Comparison of ENCODE assay signal across 8 cellular contexts in genomic region chr9:137253717-137254623, GRCh38. TPM values are rescaled to one million over a fixed set of nuclear protein-coding genes. Genes with fewer than 3 reads are reported as not detected.
DNase-seq lines count a peak whose midpoint lies in the region; ATAC-seq, FAIRE-seq and TF ChIP-seq lines count a peak whose summit lies in the region.
"Had no signal": no experiment of that assay in that cellular context is flagged by ENCODE, and none has a peak within 500 bp of the region (broad histone marks: within the 10 kb centered on the region; RNA-seq: fewer than 3 reads in every experiment).

No MANE protein-coding gene starts in this region.

- no peak for TF ChIP-seq CTCF in HFFc6 (IDR thresholded peaks at IDR 0.05)

- no peaks in the 10 kb centered on the region; the same call in 1 of the 2 replicates for H3K27me3 Mint-ChIP-seq in HFFc6 (ENCODE audit: insufficient read depth)
- peaks cover 3% of the 10 kb centered on the region for H3K27me3 Mint-ChIP-seq in activated CD4-positive, alpha-beta memory T cell treated with anti-CD3 and anti-CD28 coated beads, Interleukin-2, amount 10 ng/mL, durations not matched to agents 7 days and 5 days
- no peaks in the 10 kb centered on the region for H3K27me3 Mint-ChIP-seq in stimulated activated naive B cell treated with anti-CD40 and anti-IgM and Interleukin-4, amounts not matched to agents 10 μg/mL and 1 μg/mL and 100 μg/mL, for 72 hours

- CTCF ChIA-PET in activated CD4-positive, alpha-beta memory T cell treated with anti-CD3 and anti-CD28 coated beads, Interleukin-2, amount 10 ng/mL, durations not matched to agents 7 days and 5 days (lab: Charles Lee): interaction anchor here (0.7 to 2.6 kb wide), 6 partner anchors 11 to 219 kb away, joined by 3 to 12 read pairs (median 6); partner anchors contain the start of gene TUBB4B

- DNase-seq in HFFc6 (no peak), cerebellum (ENCODE audit: low spot score) (no peak), SIG-M5 treated with dmso at 0.1 percent for 504 hours (lab: John Stamatoyannopoulos, UW; ENCODE audit: unreplicated experiment) (no peak), GM12891 (ENCODE audit: insufficient read length, low spot score) (no peak)
- no peak for DNase-seq in activated CD4-positive, alpha-beta memory T cell treated with anti-CD3 and anti-CD28 coated beads, Interleukin-2, amount 10 ng/mL, durations not matched to agents 7 days and 5 days
- DNase-seq in stimulated activated naive B cell treated with anti-CD40 and anti-IgM and Interleukin-4, amounts not matched to agents 10 μg/mL and 1 μg/mL and 100 μg/mL, for 72 hours: no peak

- peak overlapping the region; percentile 76 for H3K4me3 ChIP-seq in iPS-18c (ENCODE audit: insufficient read depth, low read depth, low read length)

- no peaks in the 10 kb centered on the region for H3K9me3 ChIP-seq in iPS-18c (ENCODE audit: control insufficient read depth, insufficient read depth, low read length)

- H3K9me3 Mint-ChIP-seq in HFFc6: no peaks in the 10 kb centered on the region
- no peaks in the 10 kb centered on the region for H3K9me3 Mint-ChIP-seq in activated CD4-positive, alpha-beta memory T cell treated with anti-CD3 and anti-CD28 coated beads, Interleukin-2, amount 10 ng/mL, durations not matched to agents 7 days and 5 days
- H3K9me3 Mint-ChIP-seq in stimulated activated naive B cell treated with anti-CD40 and anti-IgM and Interleukin-4, amounts not matched to agents 10 μg/mL and 1 μg/mL and 100 μg/mL, for 72 hours: no peaks in the 10 kb centered on the region

- TF ChIP-seq POLR2A in GM12891 (IDR thresholded peaks at IDR 0.05; ENCODE audit: low read depth, low read length): no peak

- POLR2A ChIA-PET in activated CD4-positive, alpha-beta memory T cell treated with anti-CD3 and anti-CD28 coated beads, Interleukin-2, amount 10 ng/mL, durations not matched to agents 7 days and 5 days (lab: Charles Lee): interaction anchor here (0.9 to 12.2 kb wide), 9 partner anchors 13 to 184 kb away, joined by 3 to 251 read pairs (median 6); partner anchors contain the start of genes CYSRT1, NDOR1, TMEM203 and TOR4A

- no peaks in the 10 kb centered on the region for H3K36me3 Mint-ChIP-seq in HFFc6 (ENCODE audit: low read depth)
- peaks cover 18% of the 10 kb centered on the region for H3K36me3 Mint-ChIP-seq in activated CD4-positive, alpha-beta memory T cell treated with anti-CD3 and anti-CD28 coated beads, Interleukin-2, amount 10 ng/mL, durations not matched to agents 7 days and 5 days (ENCODE audit: low read depth)
- H3K36me3 Mint-ChIP-seq in stimulated activated naive B cell treated with anti-CD40 and anti-IgM and Interleukin-4, amounts not matched to agents 10 μg/mL and 1 μg/mL and 100 μg/mL, for 72 hours: peaks cover 0 to 8% of the 10 kb centered on the region in 2 donors

- no peak for FAIRE-seq in GM12891 (lab: Jason Lieb, UNC)

- H3K4me3 Mint-ChIP-seq in HFFc6: peak overlapping the region; percentile 93
- H3K4me3 Mint-ChIP-seq in activated CD4-positive, alpha-beta memory T cell treated with anti-CD3 and anti-CD28 coated beads, Interleukin-2, amount 10 ng/mL, durations not matched to agents 7 days and 5 days: peak overlapping the region; percentile 83
- peak overlapping the region; percentile 82 for H3K4me3 Mint-ChIP-seq in stimulated activated naive B cell treated with anti-CD40 and anti-IgM and Interleukin-4, amounts not matched to agents 10 μg/mL and 1 μg/mL and 100 μg/mL, for 72 hours

- ATAC-seq in stimulated activated naive B cell treated with anti-CD40 and anti-IgM and Interleukin-4, amounts not matched to agents 10 μg/mL and 1 μg/mL and 100 μg/mL, for 72 hours (replicated peaks): no peak

- peak overlapping the region; percentile 76 for H3K27ac Mint-ChIP-seq in HFFc6
- H3K27ac Mint-ChIP-seq in activated CD4-positive, alpha-beta memory T cell treated with anti-CD3 and anti-CD28 coated beads, Interleukin-2, amount 10 ng/mL, durations not matched to agents 7 days and 5 days: peak overlapping the region; percentile 69
- peak overlapping the region; percentile 84 for H3K27ac Mint-ChIP-seq in stimulated activated naive B cell treated with anti-CD40 and anti-IgM and Interleukin-4, amounts not matched to agents 10 μg/mL and 1 μg/mL and 100 μg/mL, for 72 hours

- H3K4me1 Mint-ChIP-seq in HFFc6 (ENCODE audit: low read depth): peaks cover 13% of the 10 kb centered on the region
- H3K4me1 Mint-ChIP-seq in activated CD4-positive, alpha-beta memory T cell treated with anti-CD3 and anti-CD28 coated beads, Interleukin-2, amount 10 ng/mL, durations not matched to agents 7 days and 5 days: peaks cover 18% of the 10 kb centered on the region
- H3K4me1 Mint-ChIP-seq in stimulated activated naive B cell treated with anti-CD40 and anti-IgM and Interleukin-4, amounts not matched to agents 10 μg/mL and 1 μg/mL and 100 μg/mL, for 72 hours: peaks cover 18 to 32% of the 10 kb centered on the region in 2 donors

TF ChIP-seq in GM12891, 5 proteins besides CTCF, POLR2A, EP300 and RAD21:
- TF ChIP-seq TAF1 (IDR thresholded peaks at IDR 0.05; ENCODE audit: low read depth, low read length) (no peak), SPI1 (IDR thresholded peaks at IDR 0.05; ENCODE audit: low read depth, low read length) (no peak), POU2F2 (IDR thresholded peaks at IDR 0.05; ENCODE audit: low read depth, low read length) (no peak), PAX5 (IDR thresholded peaks at IDR 0.05; ENCODE audit: insufficient read depth, low read length, severe bottlenecking) (no peak), POLR2AphosphoS5 (IDR thresholded peaks at IDR 0.05; ENCODE audit: low read depth, low read length) (no peak)

RNA-seq across cellular contexts. Expression of gene NELFB, which starts 1.2 kb away (rescaled TPM):
- 10 to 100 TPM; 48.5 to 59.9 (median 52.7) TPM for total RNA-seq in HFFc6 (2021; fragmentation: NEBNext Ultra II Directional; extraction: Animal tissue kit (Norgen Biotek cat#: 25700))
- total RNA-seq in activated CD4-positive, alpha-beta memory T cell treated with anti-CD3 and anti-CD28 coated beads, Interleukin-2, amount 10 ng/mL, durations not matched to agents 7 days and 5 days: 10 to 100 TPM; 58.8 to 59.6 TPM
- 27.1 TPM for total RNA-seq in cerebellum
- 30.7 TPM for polyA plus RNA-seq in GM12891 (2012; ENCODE audit: low read depth, missing spikeins)

RNA-seq across cellular contexts. Expression of gene STPG3, which starts 2.9 kb away (rescaled TPM):
- total RNA-seq in HFFc6 (2021; fragmentation: NEBNext Ultra II Directional; extraction: Animal tissue kit (Norgen Biotek cat#: 25700)): not detected
- total RNA-seq in activated CD4-positive, alpha-beta memory T cell treated with anti-CD3 and anti-CD28 coated beads, Interleukin-2, amount 10 ng/mL, durations not matched to agents 7 days and 5 days: not detected
- not detected for total RNA-seq in cerebellum
- polyA plus RNA-seq in GM12891 (2012; ENCODE audit: low read depth, missing spikeins): 0.28 TPM
- total RNA-seq: RPMI7951 had no signal

RNA-seq across cellular contexts. Expression of gene TUBB4B, which starts 12.9 kb away (rescaled TPM):
- 100 to 1,000 TPM; 415 to 760 (median 681) TPM for total RNA-seq in HFFc6 (2021; fragmentation: NEBNext Ultra II Directional; extraction: Animal tissue kit (Norgen Biotek cat#: 25700))
- 100 to 1,000 TPM; 314 to 319 TPM for total RNA-seq in activated CD4-positive, alpha-beta memory T cell treated with anti-CD3 and anti-CD28 coated beads, Interleukin-2, amount 10 ng/mL, durations not matched to agents 7 days and 5 days
- 62.8 TPM for total RNA-seq in cerebellum
- 199 TPM for polyA plus RNA-seq in GM12891 (2012; ENCODE audit: low read depth, missing spikeins)

RNA-seq across cellular contexts. Expression of gene SLC34A3, which starts 23.3 kb away (rescaled TPM):
- total RNA-seq in HFFc6 (2021; fragmentation: NEBNext Ultra II Directional; extraction: Animal tissue kit (Norgen Biotek cat#: 25700)): not detected
- not detected for total RNA-seq in activated CD4-positive, alpha-beta memory T cell treated with anti-CD3 and anti-CD28 coated beads, Interleukin-2, amount 10 ng/mL, durations not matched to agents 7 days and 5 days
- total RNA-seq in cerebellum: not detected
- polyA plus RNA-seq in GM12891 (2012; ENCODE audit: low read depth, missing spikeins): not detected
- total RNA-seq: RPMI7951 had no signal

RNA-seq across cellular contexts. Expression of gene TOR4A, which starts 23.6 kb away (rescaled TPM):
- total RNA-seq in HFFc6 (2021; fragmentation: NEBNext Ultra II Directional; extraction: Animal tissue kit (Norgen Biotek cat#: 25700)): 10 to 100 TPM; 58.4 to 76.2 (median 62.2) TPM
- 10 to 100 TPM; 22.4 to 23.2 TPM for total RNA-seq in activated CD4-positive, alpha-beta memory T cell treated with anti-CD3 and anti-CD28 coated beads, Interleukin-2, amount 10 ng/mL, durations not matched to agents 7 days and 5 days
- total RNA-seq in cerebellum: 0.91 TPM
- 5.2 TPM for polyA plus RNA-seq in GM12891 (2012; ENCODE audit: low read depth, missing spikeins)
